In the genomic region with DNA sequence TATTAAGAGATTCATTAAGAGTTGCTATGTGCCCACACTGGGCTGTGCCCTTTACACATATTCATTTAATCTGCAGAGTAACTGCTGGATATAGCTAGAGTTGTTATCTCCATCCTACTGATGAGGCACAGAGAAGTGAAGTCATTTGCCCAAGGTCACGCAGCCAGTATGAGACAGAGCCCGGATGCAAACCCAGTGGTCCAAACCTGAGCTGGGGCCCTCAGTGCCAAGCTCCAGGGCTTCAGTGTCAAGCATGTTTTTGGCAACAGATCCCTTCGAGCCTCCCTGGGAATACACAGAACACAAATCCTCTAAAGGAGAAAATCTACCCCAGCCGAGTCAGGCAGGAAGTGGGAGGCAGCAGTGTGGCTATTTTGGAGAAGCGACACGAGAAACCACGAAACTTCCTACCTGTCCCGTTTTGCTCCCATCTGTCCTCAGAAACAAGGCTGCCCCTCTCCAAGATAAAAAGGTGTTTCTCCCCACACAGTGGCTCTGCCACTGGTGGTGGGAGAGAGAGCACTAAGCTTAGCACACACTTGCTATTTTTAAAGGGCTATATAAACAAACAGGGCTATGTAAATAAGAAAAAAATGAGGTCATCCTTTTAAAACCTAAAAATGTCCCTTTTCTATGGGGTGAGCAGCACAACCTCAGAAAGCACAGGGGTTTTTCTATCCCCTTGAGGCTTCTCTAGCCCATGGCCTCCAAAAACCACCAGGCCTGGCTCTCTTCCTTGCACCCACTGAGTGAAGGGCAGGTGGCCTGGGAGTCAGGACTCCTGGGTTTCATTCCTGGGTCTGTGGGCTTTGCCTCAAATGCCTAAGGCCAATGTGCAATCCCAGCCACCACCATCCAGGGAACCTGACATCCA, we compare ENCODE assay signal across 9 cellular contexts.
DNase-seq lines count a peak whose midpoint lies in the region; ATAC-seq and TF ChIP-seq lines count a peak whose summit lies in the region.
"Had no signal": no experiment of that assay in that cellular context is flagged by ENCODE, and none has a peak within 500 bp of the region (broad histone marks: within the 10 kb centered on the region; RNA-seq: fewer than 3 reads in every experiment).

No MANE protein-coding gene starts in this region.

- H3K36me3 ChIP-seq in KMS-11 (ENCODE audit: insufficient read depth) (no peaks in the 10 kb centered on the region), left lung (peaks cover 0 to 9% of the 10 kb centered on the region in 2 donors), neural progenitor cell (no peaks in the 10 kb centered on the region), tibial nerve (peaks cover 0 to 3% (median 0%) of the 10 kb centered on the region in 3 donors)

- no peaks in the 10 kb centered on the region for H3K79me2 ChIP-seq in KMS-11 (ENCODE audit: insufficient read depth, low read depth)
- H3K79me2 ChIP-seq in neural progenitor cell (ENCODE audit: low read depth) = no peaks in the 10 kb centered on the region

- H3K27me3 Mint-ChIP-seq in neural progenitor cell (ENCODE audit: insufficient read depth, low read depth) = peaks cover 2% of the 10 kb centered on the region

- H3K9me3 ChIP-seq in left lung (no peaks in the 10 kb centered on the region), neural progenitor cell (ENCODE audit: low read depth) (no peaks in the 10 kb centered on the region), tibial nerve (no peaks in the 10 kb centered on the region)

- ATAC-seq in GM18499 (IDR thresholded peaks at IDR 0.05; ENCODE audit: insufficient read depth, unreplicated experiment) (peak; percentile 83), GM21717 (IDR thresholded peaks at IDR 0.05; ENCODE audit: unreplicated experiment) (peak; percentile 62), left lung (peak; percentile 36)

- H3F3A ChIP-seq in neural progenitor cell (ENCODE audit: low read depth) = no peaks in the 10 kb centered on the region

- H4K20me1 ChIP-seq in KMS-11 (ENCODE audit: insufficient read depth) (no peaks in the 10 kb centered on the region), neural progenitor cell (ENCODE audit: low read depth) (no peaks in the 10 kb centered on the region)

- H2AFZ ChIP-seq in KMS-11 (ENCODE audit: low read depth) (peak overlapping the region; percentile 48; the same call in 1 of the 2 replicates), neural progenitor cell (replicated peaks) (no peak overlapping the region)

- TF ChIP-seq POLR2A in tibial nerve (IDR thresholded peaks at IDR 0.05) = no peak

- no peaks in the 10 kb centered on the region for H3K27me3 ChIP-seq in KMS-11 (ENCODE audit: insufficient read depth, low read depth)
- H3K27me3 ChIP-seq in left lung = no peaks in the 10 kb centered on the region
- H3K27me3 ChIP-seq in neural progenitor cell = no peaks in the 10 kb centered on the region
- H3K27me3 ChIP-seq in tibial nerve = no peaks in the 10 kb centered on the region

- H3K4me1 Mint-ChIP-seq in neural progenitor cell = peaks cover 14% of the 10 kb centered on the region

- no peaks in the 10 kb centered on the region for H3K9me3 Mint-ChIP-seq in neural progenitor cell

- no peak overlapping the region for H3K4me3 Mint-ChIP-seq in neural progenitor cell

- peaks cover 45% of the 10 kb centered on the region for H3K4me1 ChIP-seq in KMS-11 (ENCODE audit: low read depth, poor library complexity, severe bottlenecking)
- H3K4me1 ChIP-seq in left lung = peaks cover 17 to 25% of the 10 kb centered on the region in 2 donors
- H3K4me1 ChIP-seq in neural progenitor cell = peaks cover 9% of the 10 kb centered on the region
- peaks cover 0 to 20% (median 7%) of the 10 kb centered on the region in 4 donors for H3K4me1 ChIP-seq in tibial nerve

- intact Hi-C loops in left lung (cut with DNase I) = no loop called here

- H3K27ac Mint-ChIP-seq in neural progenitor cell = no peak overlapping the region

- TF ChIP-seq EP300 in tibial nerve (IDR thresholded peaks at IDR 0.05) = no peak

- H3K4me2 ChIP-seq in KMS-11 (peak overlapping the region; percentile 58), neural progenitor cell (no peak overlapping the region)

- DNase-seq in left lung = no peak
- no peak for DNase-seq in neural progenitor cell (ENCODE audit: low spot score)
- DNase-seq in tibial nerve (ENCODE audit: low spot score in 2 of 2) = no peak
- DNase-seq in NCI-H2171 treated with DMSO at 0.1 percent for 48 hours (lab: John Stamatoyannopoulos, UW) = no peak
- DNase-seq in activated effector memory CD4-positive, alpha-beta T cell treated with anti-CD3 and anti-CD28 coated beads, Interleukin-2, amount 50 U/mL, for 16 hours = no peak
- DNase-seq: caudate nucleus had no signal

- H3K9ac ChIP-seq in KMS-11 = no peak overlapping the region; the same call in 1 of the 2 replicates
- H3K9ac ChIP-seq in neural progenitor cell = no peak overlapping the region

- TF ChIP-seq CTCF in KMS-11 (conservative IDR thresholded peaks at IDR 0.05; ENCODE audit: low read depth, low read length) (no peak), left lung (IDR thresholded peaks at IDR 0.05) (no peak), neural progenitor cell (IDR thresholded peaks at IDR 0.05) (no peak), tibial nerve (IDR thresholded peaks at IDR 0.05) (no peak)

- peak overlapping the region; percentile 45 for H3K4me3 ChIP-seq in KMS-11 (IDR thresholded peaks at IDR 0.05; ENCODE audit: insufficient read depth, low read depth, low read length)
- H3K4me3 ChIP-seq in left lung = no peak overlapping the region
- H3K4me3 ChIP-seq in neural progenitor cell = no peak overlapping the region
- no peak overlapping the region for H3K4me3 ChIP-seq in tibial nerve

- H3K27ac ChIP-seq in KMS-11 (peak overlapping the region; percentile 16; the same call in 1 of the 2 replicates), left lung (no peak overlapping the region), neural progenitor cell (no peak overlapping the region), tibial nerve (no peak overlapping the region)

- H3K36me3 Mint-ChIP-seq in neural progenitor cell = no peaks in the 10 kb centered on the region

- WGBS in tibial nerve, 2 donors = 71 to 76% methylated on average over 8 of the region's 8 CpGs
